In genomic region chr4:14335872-14336271, GRCh38 we compare ENCODE assay signal across 20 cellular contexts.
DNase-seq lines count a peak whose midpoint lies in the region; ATAC-seq and FAIRE-seq lines count a peak whose summit lies in the region.
"Had no signal": no experiment of that assay in that cellular context is flagged by ENCODE, and none has a peak within 500 bp of the region (broad histone marks: within the 10 kb centered on the region; RNA-seq: fewer than 3 reads in every experiment).

No MANE protein-coding gene starts in this region.

- ATAC-seq in Right ventricle myocardium superior (ENCODE audit: poor library complexity) (peak; percentile 73), right cardiac atrium (no peak), left ventricle myocardium superior (peak; percentile 84), left cardiac atrium (no peak)
- ATAC-seq: CD8-positive, alpha-beta T cell had no signal

- no peak overlapping the region for H3K27ac ChIP-seq in right cardiac atrium (ENCODE audit: low read length)
- H3K27ac ChIP-seq: BLaER1 treated with 17β-estradiol and CSF1 and Interleukin-3, amounts not matched to agents 10 nM and 100 nM; C4-2B had no signal

- H3K4me3 ChIP-seq in right cardiac atrium (ENCODE audit: low read length) = no peak overlapping the region
- H3K4me3 ChIP-seq: BLaER1 treated with 17β-estradiol and CSF1 and Interleukin-3, amounts not matched to agents 10 nM and 100 nM had no signal

- FAIRE-seq in HTR-8/SVneo (lab: Jason Lieb, UNC) = no peak
- FAIRE-seq: A204.1, D721Med, G401.6, GM12891, GM19239 had no signal

- DNase-seq in Right ventricle myocardium superior = no peak
- no peak for DNase-seq in right cardiac atrium
- DNase-seq in left ventricle myocardium superior = no peak
- no peak for DNase-seq in left cardiac atrium
- DNase-seq in HTR-8/SVneo (ENCODE audit: insufficient read length, low spot score) = no peak
- DNase-seq: 8988T; AML-193; Caco-2; Calu3; CD4-positive, alpha-beta T cell; CD8-positive, alpha-beta T cell; DMS79 treated with DMSO at 0.1 percent for 48 hours; GF-D8 had no signal

- H3K9me3 ChIP-seq in right cardiac atrium (ENCODE audit: control insufficient read depth, low read length) = no peaks in the 10 kb centered on the region
- H3K9me3 ChIP-seq: Caco-2 had no signal

- H3K27me3 ChIP-seq in right cardiac atrium (ENCODE audit: control insufficient read depth, insufficient read depth) = no peaks in the 10 kb centered on the region
- H3K27me3 ChIP-seq: BLaER1 treated with 17β-estradiol and CSF1 and Interleukin-3, amounts not matched to agents 10 nM and 100 nM had no signal

- intact Hi-C loops in Right ventricle myocardium superior (cut with DNase I) = no loop called here
- intact Hi-C loops in right cardiac atrium (cut with DNase I) = no loop called here
- intact Hi-C loops in left ventricle myocardium superior (cut with micrococcal nuclease) = no loop called here
- intact Hi-C loops in left cardiac atrium (cut with DNase I) = no loop called here

- no peaks in the 10 kb centered on the region for H3K4me1 ChIP-seq in right cardiac atrium (ENCODE audit: control insufficient read depth, insufficient read depth, low read length)
- H3K4me1 ChIP-seq: Caco-2 had no signal

- WGBS in right cardiac atrium = 91% methylated on average over 3 of the region's 3 CpGs

Comparison
In these comparisons a context has a peak if more than half of its experiments do, and no peak if none do; other contexts are left out.
1. ATAC-seq: peak in Right ventricle myocardium superior (single experiment) and left ventricle myocardium superior (single experiment); none in right cardiac atrium (0 of 2) and left cardiac atrium (0 of 2).